Comparison of ENCODE assay signal across 16 cellular contexts in the genomic region with DNA sequence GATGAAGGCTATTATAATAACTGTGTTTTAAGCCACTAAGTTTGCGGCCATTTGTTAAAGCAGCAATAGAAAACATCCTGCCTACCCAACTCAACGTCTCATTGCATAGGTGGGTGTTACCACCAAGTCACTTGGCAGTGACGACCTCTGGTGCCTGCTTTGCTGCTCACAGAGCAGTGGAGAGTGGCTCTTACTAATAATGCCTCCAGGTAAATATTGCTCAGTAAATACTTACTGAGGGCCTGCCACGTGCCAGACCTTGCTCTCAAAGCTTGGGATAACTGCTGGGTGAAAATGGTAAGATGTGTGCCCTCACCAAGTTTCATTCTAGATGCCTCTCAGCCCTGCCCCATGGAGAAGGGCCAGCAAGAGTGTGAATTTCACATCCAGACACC. TPM values are rescaled to one million over a fixed set of nuclear protein-coding genes. Genes with fewer than 3 reads are reported as not detected.
DNase-seq lines count a peak whose midpoint lies in the region; ATAC-seq and TF ChIP-seq lines count a peak whose summit lies in the region.
"Had no signal": no experiment of that assay in that cellular context is flagged by ENCODE, and none has a peak within 500 bp of the region (broad histone marks: within the 10 kb centered on the region; RNA-seq: fewer than 3 reads in every experiment).

No MANE protein-coding gene starts in this region.

- H3K27me3 Mint-ChIP-seq in T-cell, result no peaks in the 10 kb centered on the region
- H3K27me3 Mint-ChIP-seq: activated naive CD4-positive, alpha-beta T cell treated with anti-CD3 and anti-CD28 coated beads, Interleukin-2, amount 10 ng/mL, durations not matched to agents 7 days and 5 days had no signal

- H3K9me3 ChIP-seq in heart right ventricle, result no peaks in the 10 kb centered on the region
- no peaks in the 10 kb centered on the region for H3K9me3 ChIP-seq in subcutaneous abdominal adipose tissue (ENCODE audit: control insufficient read depth in 5 of 5, low read length in 5 of 5)
- H3K9me3 ChIP-seq: psoas muscle had no signal

- peak overlapping the region in 1 of 3 donors; percentile 23 for H3K4me3 Mint-ChIP-seq in T-cell
- H3K4me3 Mint-ChIP-seq: activated CD4-positive, alpha-beta memory T cell treated with anti-CD3 and anti-CD28 coated beads, Interleukin-2, amount 10 ng/mL, durations not matched to agents 7 days and 5 days; activated naive CD4-positive, alpha-beta T cell treated with anti-CD3 and anti-CD28 coated beads, Interleukin-2, amount 10 ng/mL, durations not matched to agents 7 days and 5 days; stimulated activated memory B cell treated with anti-CD40 and anti-IgM and Interleukin-4, amounts not matched to agents 10 μg/mL and 1 μg/mL and 100 μg/mL, for 72 hours; T-helper 2 cell treated with Interferon-gamma antibody and Interleukin-4, amounts not matched to agents 5 μg/mL and 100 μg/mL, for 36 hours had no signal

- no peak overlapping the region for H3K9ac ChIP-seq in subcutaneous abdominal adipose tissue (ENCODE audit: low read length in 5 of 5)

- H3K4me1 ChIP-seq in heart right ventricle (peaks cover 4 to 85% (median 55%) of the 10 kb centered on the region in 9 donors), subcutaneous abdominal adipose tissue (ENCODE audit: control insufficient read depth in 5 of 5, insufficient read depth in 5 of 5, low read length in 5 of 5) (peaks cover 6 to 46% (median 14%) of the 10 kb centered on the region in 5 donors)

- no peaks in the 10 kb centered on the region for H3K27me3 ChIP-seq in heart right ventricle
- peaks cover 0 to 3% (median 0%) of the 10 kb centered on the region in 5 donors for H3K27me3 ChIP-seq in subcutaneous abdominal adipose tissue (ENCODE audit: control insufficient read depth in 5 of 5, insufficient read depth in 4 of 5, low read length in 5 of 5)
- H3K27me3 ChIP-seq in dorsolateral prefrontal cortex, result peaks cover 0 to 3% (median 0%) of the 10 kb centered on the region in 45 donors

- peak overlapping the region; percentile 77 to 90 for H3K27ac Mint-ChIP-seq in T-cell
- H3K27ac Mint-ChIP-seq: activated CD4-positive, alpha-beta memory T cell treated with anti-CD3 and anti-CD28 coated beads, Interleukin-2, amount 10 ng/mL, durations not matched to agents 7 days and 5 days; activated naive CD4-positive, alpha-beta T cell treated with anti-CD3 and anti-CD28 coated beads, Interleukin-2, amount 10 ng/mL, durations not matched to agents 7 days and 5 days; stimulated activated memory B cell treated with anti-CD40 and anti-IgM and Interleukin-4, amounts not matched to agents 10 μg/mL and 1 μg/mL and 100 μg/mL, for 72 hours; T-helper 2 cell treated with Interferon-gamma antibody and Interleukin-4, amounts not matched to agents 5 μg/mL and 100 μg/mL, for 36 hours had no signal

- TF ChIP-seq CTCF in heart right ventricle (IDR thresholded peaks at IDR 0.05), result peak in 2 of 9 donors; percentile 15 to 26
- no peak for TF ChIP-seq CTCF in dorsolateral prefrontal cortex (IDR thresholded peaks at IDR 0.05 in 54 of 56, conservative IDR thresholded peaks at IDR 0.05 in 2 of 56; ENCODE audit: low read depth in 1 of 56, partially characterized antibody in 56 of 56)

- no peaks in the 10 kb centered on the region for H3K9me3 Mint-ChIP-seq in T-cell
- H3K9me3 Mint-ChIP-seq: activated CD4-positive, alpha-beta memory T cell treated with anti-CD3 and anti-CD28 coated beads, Interleukin-2, amount 10 ng/mL, durations not matched to agents 7 days and 5 days; activated naive CD4-positive, alpha-beta T cell treated with anti-CD3 and anti-CD28 coated beads, Interleukin-2, amount 10 ng/mL, durations not matched to agents 7 days and 5 days; stimulated activated memory B cell treated with anti-CD40 and anti-IgM and Interleukin-4, amounts not matched to agents 10 μg/mL and 1 μg/mL and 100 μg/mL, for 72 hours; T-helper 2 cell treated with Interferon-gamma antibody and Interleukin-4, amounts not matched to agents 5 μg/mL and 100 μg/mL, for 36 hours had no signal

- CTCF ChIA-PET in T-cell (lab: Charles Lee), result interaction anchor here in 1 of 2 donors (0.6 kb wide), 1 partner anchor 14 kb away, joined by 3 read pairs; no protein-coding TSS in a partner anchor

- POLR2A ChIA-PET in T-cell (lab: Charles Lee), result no interaction called here

- peak overlapping the region in 5 of 10 donors; percentile 3 to 50 (median 35) for H3K27ac ChIP-seq in heart right ventricle
- peak overlapping the region; percentile 13 for H3K27ac ChIP-seq in subcutaneous abdominal adipose tissue (ENCODE audit: low read depth, low read length)
- no peak overlapping the region for H3K27ac ChIP-seq in dorsolateral prefrontal cortex
- H3K27ac ChIP-seq: psoas muscle had no signal

- no peak for DNase-seq in heart right ventricle
- no peak for DNase-seq in left cardiac atrium
- peak in 1 of 34 experiments; percentile 31 for DNase-seq in T-cell
- peak; percentile 40 for DNase-seq in kidney tubule cell (ENCODE audit: low spot score)
- DNase-seq in dorsolateral prefrontal cortex, result no peak
- DNase-seq: activated CD4-positive, alpha-beta memory T cell treated with anti-CD3 and anti-CD28 coated beads, Interleukin-2, amount 10 ng/mL, durations not matched to agents 7 days and 5 days; activated naive CD4-positive, alpha-beta T cell treated with anti-CD3 and anti-CD28 coated beads, Interleukin-2, amount 10 ng/mL, durations not matched to agents 7 days and 5 days; NCI-H2171; psoas muscle; stimulated activated CD4-positive, alpha-beta T cell treated with anti-CD3 and anti-CD28 coated beads, Interleukin-2, amount 100 ng/mL, for 48 hours had no signal

- peaks cover 84 to 90% (median 88%) of the 10 kb centered on the region in 3 donors for H3K4me1 Mint-ChIP-seq in T-cell

- H3K4me3 ChIP-seq in heart right ventricle, result no peak overlapping the region
- no peak overlapping the region for H3K4me3 ChIP-seq in subcutaneous abdominal adipose tissue (ENCODE audit: low read depth in 1 of 5, low read length in 5 of 5)
- no peak overlapping the region for H3K4me3 ChIP-seq in dorsolateral prefrontal cortex
- H3K4me3 ChIP-seq: GM12878, psoas muscle had no signal

- H3K36me3 ChIP-seq in heart right ventricle (peaks cover 0 to 2% (median 0%) of the 10 kb centered on the region in 9 donors), subcutaneous abdominal adipose tissue (ENCODE audit: control insufficient read depth in 5 of 5, insufficient read depth in 5 of 5, low read length in 5 of 5) (no peaks in the 10 kb centered on the region)

- H3K36me3 Mint-ChIP-seq in T-cell, result peaks cover 18% of the 10 kb centered on the region
- H3K36me3 Mint-ChIP-seq: stimulated activated memory B cell treated with anti-CD40 and anti-IgM and Interleukin-4, amounts not matched to agents 10 μg/mL and 1 μg/mL and 100 μg/mL, for 72 hours had no signal

- intact Hi-C loops in heart right ventricle (cut with DNase I), result no loop called here
- intact Hi-C loops in left cardiac atrium (cut with DNase I), result no loop called here
- intact Hi-C loops in dorsolateral prefrontal cortex (cut with DNase I), result no loop called here

- ATAC-seq in heart right ventricle (peak in 6 of 8 donors; percentile 32 to 52 (median 43)), left cardiac atrium (no peak), T-cell (replicated peaks in 1 of 4) (peak; percentile 61 to 78 (median 68)), GM19395 (IDR thresholded peaks at IDR 0.05; ENCODE audit: unreplicated experiment) (no peak), GM19328 (IDR thresholded peaks at IDR 0.05; ENCODE audit: unreplicated experiment) (no peak)
- ATAC-seq: GM12878; psoas muscle; stimulated activated memory B cell treated with anti-CD40 and anti-IgM and Interleukin-4, amounts not matched to agents 10 μg/mL and 1 μg/mL and 100 μg/mL, for 72 hours had no signal

- 54 to 62% methylated on average over 4 of the region's 4 CpGs for WGBS in heart right ventricle, 2 donors

RNA-seq across cellular contexts. Expression of a gene that starts 27.7 kb away (rescaled TPM):
- total RNA-seq in heart right ventricle (10 to 100 TPM; 36.0 to 68.3 (median 46.8) TPM), left cardiac atrium (10 to 100 TPM; 47.0 to 53.3 TPM), T-cell (100 to 1,000 TPM in 2 of 5 donors, 10 to 100 TPM in 3; 50.7 to 188 (median 80.9) TPM), dorsolateral prefrontal cortex (10 to 100 TPM; 15.5 to 84.3 (median 30.7) TPM)
- 10 to 100 TPM; 22.1 to 23.9 TPM for polyA plus RNA-seq in heart right ventricle

Comparison
In these comparisons a context has a peak if more than half of its experiments do, and no peak if none do; other contexts are left out.
1. ATAC-seq: peak in heart right ventricle (6 of 8) and T-cell (4 of 4); none in left cardiac atrium (0 of 2), GM19395 (single experiment) and GM19328 (single experiment).